8 cellular contexts compared by ENCODE assay signal in genomic region chr12:31324845-31325523, GRCh38. TPM values are rescaled to one million over a fixed set of nuclear protein-coding genes. Genes with fewer than 3 reads are reported as not detected.
DNase-seq lines count a peak whose midpoint lies in the region; ATAC-seq, FAIRE-seq and TF ChIP-seq lines count a peak whose summit lies in the region.

No MANE protein-coding gene starts in this region.

- under 1% methylated on average over 69 of the region's 69 CpGs for WGBS in thymus

- FAIRE-seq in RCC 7860 (lab: Jason Lieb, UNC) (no peak), frontal cortex (lab: Jason Lieb, UNC) (no peak)

- DNase-seq in RCC 7860 (ENCODE audit: low spot score): peak; percentile 46
- peak; percentile 15 for DNase-seq in activated gamma-delta T cell (lab: John Stamatoyannopoulos, UW)
- DNase-seq in frontal cortex (ENCODE audit: low spot score in 2 of 2): peak; percentile 46 to 61
- DNase-seq in occipital lobe (lab: John Stamatoyannopoulos, UW): peak; percentile 5

- no peaks in the 10 kb centered on the region for H3K27me3 ChIP-seq in thymus (ENCODE audit: control insufficient read depth, insufficient read depth)

- peaks cover 3% of the 10 kb centered on the region for H3K4me1 ChIP-seq in thymus (ENCODE audit: control insufficient read depth, insufficient read depth, low read length)

- peak overlapping the region; percentile 93 for H3K27ac ChIP-seq in thymus (ENCODE audit: low read depth)

- peak; percentile 1; the same call in 1 of the 2 replicates for TF ChIP-seq CTCF in GM12874 (IDR thresholded peaks at IDR 0.05; ENCODE audit: insufficient read depth, low read depth, low read length)

- H3K4me3 ChIP-seq in thymus (ENCODE audit: low read length): peak overlapping the region; percentile 88

- H3K9me3 ChIP-seq in thymus (ENCODE audit: control insufficient read depth): no peaks in the 10 kb centered on the region

- ATAC-seq in HG03280 (IDR thresholded peaks at IDR 0.05; ENCODE audit: unreplicated experiment): peak; percentile 0
- ATAC-seq in HG02623 (IDR thresholded peaks at IDR 0.05; ENCODE audit: unreplicated experiment): no peak

- no peaks in the 10 kb centered on the region for H3K36me3 ChIP-seq in thymus (ENCODE audit: control insufficient read depth, insufficient read depth)

RNA-seq across cellular contexts. Expression of gene SINHCAF, which starts 1.0 kb away (rescaled TPM):
- total RNA-seq in frontal cortex: 16.7 TPM
- total RNA-seq in occipital lobe: 19.3 TPM
- 57.0 TPM for polyA plus RNA-seq in thymus
